ENCODE assay signal across 24 cellular contexts in the genomic region with DNA sequence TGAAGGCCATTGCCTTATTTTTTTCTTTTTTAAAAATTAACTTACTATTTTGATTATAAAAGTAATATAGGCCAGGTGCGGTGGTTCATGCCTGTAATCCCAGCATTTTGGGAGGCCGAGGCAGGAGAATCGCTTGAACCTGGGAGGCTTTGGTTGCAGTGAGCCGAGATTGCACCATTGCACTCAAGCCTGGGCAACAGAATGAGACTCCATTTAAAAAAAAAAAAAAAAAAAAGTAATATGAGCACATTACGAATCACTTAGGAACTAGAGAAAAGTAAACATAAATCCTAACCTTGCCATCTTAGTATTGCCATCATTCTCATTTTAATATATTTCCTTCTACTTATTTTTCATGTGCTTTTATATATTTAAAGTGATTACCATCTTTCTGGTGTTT.
"Had no signal": no experiment of that assay in that cellular context is flagged by ENCODE, and none has a peak within 500 bp of the region (broad histone marks: within the 10 kb centered on the region; RNA-seq: fewer than 3 reads in every experiment).

No MANE protein-coding gene starts in this region.

- H3K27me3 ChIP-seq: dorsolateral prefrontal cortex, ovary, sigmoid colon, tibial nerve, upper lobe of left lung had no signal

- H3K9me3 ChIP-seq: lower lobe of right lung, ovary, psoas muscle, sigmoid colon, thoracic aorta, tibial nerve, upper lobe of left lung had no signal

- H3K27ac ChIP-seq: dorsolateral prefrontal cortex, epithelial cell of prostate, lower lobe of right lung, ovary, psoas muscle, sigmoid colon, thoracic aorta, tibial nerve, upper lobe of left lung had no signal

- ATAC-seq: esophagus mucosa; left ventricle myocardium superior; lower lobe of right lung; naive thymus-derived CD8-positive, alpha-beta T cell; psoas muscle; right cardiac atrium; stimulated activated effector memory CD8-positive, alpha-beta T cell treated with anti-CD3 and anti-CD28 coated beads, Interleukin-12 subunit alpha, Interleukin-12 subunit beta, amount 100 ng/mL, for 72 hours; stimulated activated naive CD8-positive, alpha-beta T cell treated with anti-CD3 and anti-CD28 coated beads, Interleukin-15, Interleukin-2, amounts not matched to agents 100 U/mL and 50 U/mL, for 24 hours had no signal

- FAIRE-seq: colon, frontal cortex, keratinocyte, urothelium cell line had no signal

- DNase-seq: dorsolateral prefrontal cortex; effector CD4-positive, alpha-beta T cell; left ventricle myocardium superior; lower lobe of right lung; naive thymus-derived CD8-positive, alpha-beta T cell; occipital lobe; ovary; posterior cingulate gyrus; psoas muscle; right cardiac atrium; sigmoid colon; stimulated activated CD4-positive, alpha-beta T cell treated with anti-CD3 and anti-CD28 coated beads, Interleukin-2, amount 100 ng/mL, for 24 hours; stimulated activated CD4-positive, alpha-beta T cell treated with anti-CD3 and anti-CD28 coated beads, Interleukin-4, amount 100 ng/mL, for 24 hours; stimulated activated naive CD8-positive, alpha-beta T cell treated with anti-CD3 and anti-CD28 coated beads, Interleukin-15, Interleukin-2, amounts not matched to agents 100 U/mL and 50 U/mL, for 24 hours; upper lobe of left lung had no signal

- H3K4me3 ChIP-seq: dorsolateral prefrontal cortex, lower lobe of right lung, ovary, psoas muscle, sigmoid colon, thoracic aorta, tibial nerve, upper lobe of left lung had no signal

- H3K4me1 ChIP-seq: lower lobe of right lung, psoas muscle, sigmoid colon, tibial nerve, upper lobe of left lung had no signal

- H3K36me3 ChIP-seq: ovary had no signal
